ENCODE assay signal across 8 cellular contexts in genomic region chr3:128488636-128488994, GRCh38. TPM values are rescaled to one million over a fixed set of nuclear protein-coding genes. Genes with fewer than 3 reads are reported as not detected.
DNase-seq lines count a peak whose midpoint lies in the region; ATAC-seq and TF ChIP-seq lines count a peak whose summit lies in the region.

No MANE protein-coding gene starts in this region.

- H3K23ac ChIP-seq in mesenchymal stem cell (ENCODE audit: low read length in 2 of 2): no peak overlapping the region

- TF ChIP-seq CTCF in VCaP (conservative IDR thresholded peaks at IDR 0.05): no peak
- TF ChIP-seq CTCF in thyroid gland (IDR thresholded peaks at IDR 0.05): no peak

- no peaks in the 10 kb centered on the region for H3K9me3 Mint-ChIP-seq in activated CD8-positive, alpha-beta memory T cell treated with anti-CD3 and anti-CD28 coated beads, Interleukin-2, amount 10 ng/mL, durations not matched to agents 7 days and 5 days (ENCODE audit: low read depth)

- no peak for ATAC-seq in activated CD8-positive, alpha-beta memory T cell treated with anti-CD3 and anti-CD28 coated beads, Interleukin-2, amount 10 ng/mL, durations not matched to agents 7 days and 5 days
- no peak for ATAC-seq in HG03039 (IDR thresholded peaks at IDR 0.05; ENCODE audit: unreplicated experiment)

- WGBS in thyroid gland, 2 donors: 1 to 6% methylated on average over 12 to 17 of the region's 21 CpGs
- 4% methylated on average over 17 of the region's 21 CpGs for WGBS in mesenchymal stem cell

- H3K4me3 Mint-ChIP-seq in activated CD8-positive, alpha-beta memory T cell treated with anti-CD3 and anti-CD28 coated beads, Interleukin-2, amount 10 ng/mL, durations not matched to agents 7 days and 5 days: peak overlapping the region; percentile 13

- H4K91ac ChIP-seq in mesenchymal stem cell (ENCODE audit: low read length): no peak overlapping the region

- H2BK12ac ChIP-seq in mesenchymal stem cell (ENCODE audit: low read length in 2 of 2): peak overlapping the region in 1 of 2 experiments; percentile 1

- peaks cover 20% of the 10 kb centered on the region for H3K4me1 Mint-ChIP-seq in activated CD8-positive, alpha-beta memory T cell treated with anti-CD3 and anti-CD28 coated beads, Interleukin-2, amount 10 ng/mL, durations not matched to agents 7 days and 5 days

- no peak overlapping the region for H2AK5ac ChIP-seq in mesenchymal stem cell (ENCODE audit: low read length, severe bottlenecking)

- H3K27me3 ChIP-seq in thyroid gland (peaks cover 51% of the 10 kb centered on the region), mesenchymal stem cell (ENCODE audit: control insufficient read depth in 1 of 2, insufficient read depth in 1 of 2, low read length in 2 of 2) (peaks cover 95 to 97% of the 10 kb centered on the region in 2 experiments)

- no peak overlapping the region for H3K14ac ChIP-seq in mesenchymal stem cell (ENCODE audit: low read length in 2 of 2)

- no peaks in the 10 kb centered on the region for H3K36me3 Mint-ChIP-seq in activated CD8-positive, alpha-beta memory T cell treated with anti-CD3 and anti-CD28 coated beads, Interleukin-2, amount 10 ng/mL, durations not matched to agents 7 days and 5 days

- H3K9me3 ChIP-seq in thyroid gland: no peaks in the 10 kb centered on the region
- no peaks in the 10 kb centered on the region for H3K9me3 ChIP-seq in mesenchymal stem cell (ENCODE audit: control insufficient read depth, low read length)

- TF ChIP-seq POLR2A in thyroid gland (IDR thresholded peaks at IDR 0.05): no peak

- H3K4me3 ChIP-seq in iPS-11a (ENCODE audit: low read depth, low read length) (peak overlapping the region; percentile 24), thyroid gland (replicated peaks in 1 of 3) (peak overlapping the region in 1 of 3 donors; percentile 60), mesenchymal stem cell (ENCODE audit: insufficient read depth in 1 of 2, low read depth in 1 of 2, low read length in 2 of 2) (no peak overlapping the region)

- DNase-seq in activated CD8-positive, alpha-beta memory T cell treated with anti-CD3 and anti-CD28 coated beads, Interleukin-2, amount 10 ng/mL, durations not matched to agents 7 days and 5 days: no peak
- DNase-seq in activated CD8-positive, alpha-beta memory T cell treated with anti-CD3 and anti-CD28 coated beads, Interleukin-2, amount 50 U/mL, for 4 hours: no peak
- DNase-seq in thyroid gland (no peak), mesenchymal stem cell (no peak), NCI-H345 treated with DMSO at 0.1 percent for 48 hours (lab: John Stamatoyannopoulos, UW; ENCODE audit: unreplicated experiment) (no peak)

- peaks cover 21 to 60% of the 10 kb centered on the region in 2 donors for H3K4me1 ChIP-seq in thyroid gland
- peaks cover 47% of the 10 kb centered on the region for H3K4me1 ChIP-seq in mesenchymal stem cell (ENCODE audit: control insufficient read depth, insufficient read depth, low read depth, low read length)

- peak overlapping the region in 1 of 2 experiments; percentile 37 for H3K4ac ChIP-seq in mesenchymal stem cell (ENCODE audit: low read depth in 1 of 2, low read length in 2 of 2)

- no peak overlapping the region for H3K18ac ChIP-seq in mesenchymal stem cell (ENCODE audit: low read depth in 1 of 2, low read length in 2 of 2)

- H2BK120ac ChIP-seq in mesenchymal stem cell (ENCODE audit: low read depth, low read length): no peak overlapping the region

- no peak overlapping the region for H3K4me2 ChIP-seq in mesenchymal stem cell (ENCODE audit: low read length, poor library complexity, severe bottlenecking)

- H3K27ac Mint-ChIP-seq in activated CD8-positive, alpha-beta memory T cell treated with anti-CD3 and anti-CD28 coated beads, Interleukin-2, amount 10 ng/mL, durations not matched to agents 7 days and 5 days: no peak overlapping the region

- no peaks in the 10 kb centered on the region for H3K79me1 ChIP-seq in mesenchymal stem cell (replicated peaks; ENCODE audit: low read length, poor library complexity, severe bottlenecking)

- no peak overlapping the region for H3K9ac ChIP-seq in mesenchymal stem cell (ENCODE audit: low read length)

- intact Hi-C loops in thyroid gland (cut with DNase I): loop anchor here (5.0 kb wide), 1 partner anchor 311 kb away; no protein-coding TSS in a partner anchor

- no peak overlapping the region for H2AFZ ChIP-seq in mesenchymal stem cell (ENCODE audit: low read depth, low read length)

- no peak overlapping the region for H2BK15ac ChIP-seq in mesenchymal stem cell (ENCODE audit: low read depth, poor library complexity, severe bottlenecking)

- CTCF ChIA-PET in activated CD8-positive, alpha-beta memory T cell treated with anti-CD3 and anti-CD28 coated beads, Interleukin-2, amount 10 ng/mL, durations not matched to agents 7 days and 5 days (lab: Charles Lee): interaction anchor here (1.8 kb wide), 1 partner anchor 9 kb away, joined by 6 read pairs; no protein-coding TSS in a partner anchor

- H3K36me3 ChIP-seq in thyroid gland (no peaks in the 10 kb centered on the region), mesenchymal stem cell (ENCODE audit: control insufficient read depth in 1 of 2, insufficient read depth in 2 of 2, low read depth in 1 of 2, low read length in 2 of 2) (no peaks in the 10 kb centered on the region)

- peaks cover 82% of the 10 kb centered on the region for H3K27me3 Mint-ChIP-seq in activated CD8-positive, alpha-beta memory T cell treated with anti-CD3 and anti-CD28 coated beads, Interleukin-2, amount 10 ng/mL, durations not matched to agents 7 days and 5 days

- H2BK5ac ChIP-seq in mesenchymal stem cell (ENCODE audit: low read depth, low read length, poor library complexity, severe bottlenecking): no peak overlapping the region

- H4K8ac ChIP-seq in mesenchymal stem cell (ENCODE audit: low read length): no peak overlapping the region

- H3K27ac ChIP-seq in VCaP (peak overlapping the region; percentile 98), thyroid gland (peak overlapping the region; percentile 76 to 81 (median 80)), mesenchymal stem cell (ENCODE audit: low read length, poor library complexity, severe bottlenecking) (no peak overlapping the region)

RNA-seq across cellular contexts. Expression of gene GATA2, which starts 4.4 kb away (rescaled TPM):
- under 1 TPM in 1 of 2 experiments, not detected in 1; 0.28 TPM for total RNA-seq in activated CD8-positive, alpha-beta memory T cell treated with anti-CD3 and anti-CD28 coated beads, Interleukin-2, amount 10 ng/mL, durations not matched to agents 7 days and 5 days
- 10 to 100 TPM in 2 of 4 donors, 1 to 10 TPM in 2; 7.1 to 19.5 (median 9.7) TPM for total RNA-seq in thyroid gland
- 2.0 TPM for polyA plus RNA-seq in mesenchymal stem cell (2013, experiment 1 of 2)
- 2.2 TPM for polyA plus RNA-seq in mesenchymal stem cell (2013, experiment 2 of 2)

RNA-seq across cellular contexts. Expression of gene DNAJB8, which starts 21.9 kb away (rescaled TPM):
- not detected for total RNA-seq in activated CD8-positive, alpha-beta memory T cell treated with anti-CD3 and anti-CD28 coated beads, Interleukin-2, amount 10 ng/mL, durations not matched to agents 7 days and 5 days
- not detected for total RNA-seq in thyroid gland
- not detected for polyA plus RNA-seq in mesenchymal stem cell (2013, experiment 1 of 2)
- polyA plus RNA-seq in mesenchymal stem cell (2013, experiment 2 of 2): not detected

Comparison
In these comparisons a context has a peak if more than half of its experiments do, and no peak if none do; other contexts are left out.
1. RNA of gene GATA2, which starts 4.4 kb away (total RNA-seq): 7.1 to 19.5 TPM in thyroid gland; 0.28 TPM in activated CD8-positive, alpha-beta memory T cell treated with anti-CD3 and anti-CD28 coated beads, Interleukin-2, amount 10 ng/mL, durations not matched to agents 7 days and 5 days; every median in the first group is over 4 times any median in the second.